In the genomic region with DNA sequence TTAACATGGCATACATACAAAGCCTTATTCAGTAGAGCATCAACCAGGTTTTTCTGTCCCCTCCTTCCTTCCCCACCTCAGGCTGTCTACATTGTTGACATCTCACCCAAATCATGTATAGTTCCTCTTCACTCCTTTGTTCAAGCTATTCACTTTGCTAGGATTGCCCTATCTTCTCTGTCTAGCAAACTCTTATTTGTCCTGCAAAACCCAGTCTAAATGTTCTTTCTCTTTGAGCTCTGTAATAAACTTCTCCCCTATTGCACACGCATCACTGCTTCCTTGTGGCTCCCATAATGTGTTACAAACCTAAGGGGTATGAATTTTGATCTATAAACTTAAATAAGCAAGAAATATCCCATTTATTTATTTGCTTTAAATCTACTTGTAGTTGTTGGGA, we compare ENCODE assay signal across 1 cellular context.
TF ChIP-seq lines count a peak whose summit lies in the region.

No MANE protein-coding gene starts in this region.

TF ChIP-seq in HEK293, 187 proteins besides CTCF, POLR2A, EP300 and RAD21 (continued from another document):
- TF ChIP-seq, protein P1, sequence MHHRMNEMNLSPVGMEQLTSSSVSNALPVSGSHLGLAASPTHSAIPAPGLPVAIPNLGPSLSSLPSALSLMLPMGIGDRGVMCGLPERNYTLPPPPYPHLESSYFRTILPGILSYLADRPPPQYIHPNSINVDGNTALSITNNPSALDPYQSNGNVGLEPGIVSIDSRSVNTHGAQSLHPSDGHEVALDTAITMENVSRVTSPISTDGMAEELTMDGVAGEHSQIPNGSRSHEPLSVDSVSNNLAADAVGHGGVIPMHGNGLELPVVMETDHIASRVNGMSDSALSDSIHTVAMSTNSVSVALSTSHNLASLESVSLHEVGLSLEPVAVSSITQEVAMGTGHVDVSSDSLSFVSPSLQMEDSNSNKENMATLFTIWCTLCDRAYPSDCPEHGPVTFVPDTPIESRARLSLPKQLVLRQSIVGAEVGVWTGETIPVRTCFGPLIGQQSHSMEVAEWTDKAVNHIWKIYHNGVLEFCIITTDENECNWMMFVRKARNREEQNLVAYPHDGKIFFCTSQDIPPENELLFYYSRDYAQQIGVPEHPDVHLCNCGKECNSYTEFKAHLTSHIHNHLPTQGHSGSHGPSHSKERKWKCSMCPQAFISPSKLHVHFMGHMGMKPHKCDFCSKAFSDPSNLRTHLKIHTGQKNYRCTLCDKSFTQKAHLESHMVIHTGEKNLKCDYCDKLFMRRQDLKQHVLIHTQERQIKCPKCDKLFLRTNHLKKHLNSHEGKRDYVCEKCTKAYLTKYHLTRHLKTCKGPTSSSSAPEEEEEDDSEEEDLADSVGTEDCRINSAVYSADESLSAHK (tag by site-specific recombination; IDR thresholded peaks at IDR 0.05) = no peak
- TF ChIP-seq ZNF473 (tag by site-specific recombination; IDR thresholded peaks at IDR 0.05) = no peak
